ENCODE assay signal across 1 cellular context in the genomic region with DNA sequence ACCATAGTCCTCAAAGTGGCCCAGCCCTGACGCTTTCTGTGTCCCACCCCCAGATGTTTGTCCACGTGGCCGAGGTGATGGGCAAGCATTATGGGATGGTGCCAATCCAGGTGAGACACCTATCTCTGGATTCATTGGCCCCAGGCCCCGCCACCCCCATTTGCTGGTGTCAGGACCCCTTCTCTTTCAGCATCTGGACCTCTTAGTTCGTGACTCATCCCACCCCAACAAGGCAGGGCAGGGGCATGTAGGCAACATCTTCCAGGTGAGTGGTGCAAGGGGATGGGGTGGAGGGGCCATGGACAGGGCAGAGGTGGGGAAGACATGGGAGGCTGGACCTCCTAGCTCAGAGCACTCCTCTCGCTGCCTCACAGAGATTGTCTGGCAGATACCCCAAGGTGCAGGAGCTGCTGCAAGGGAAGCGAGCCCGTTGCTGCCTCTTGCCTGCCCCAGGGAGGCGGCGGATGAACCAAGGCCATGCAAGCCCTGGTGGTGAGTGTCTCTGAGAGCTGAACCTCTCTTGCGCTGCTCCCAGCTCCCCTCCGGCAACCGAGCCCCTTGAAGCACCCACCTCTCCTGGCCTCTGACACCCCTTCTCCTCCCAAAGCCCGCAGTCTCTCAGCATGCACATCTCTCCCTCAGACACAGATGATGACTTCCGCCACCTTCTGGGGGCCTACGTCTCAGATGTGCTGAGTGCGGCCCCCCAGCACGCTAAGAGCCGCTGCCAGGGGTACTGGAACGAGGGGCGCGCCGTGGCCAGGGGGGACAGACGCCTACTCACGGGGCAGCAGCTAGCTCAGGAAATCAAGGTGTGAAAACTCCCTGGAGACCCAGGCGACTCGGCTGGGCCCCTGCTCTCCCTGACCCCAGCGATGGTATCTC.
TF ChIP-seq lines count a peak whose summit lies in the region.

No MANE protein-coding gene starts in this region.

TF ChIP-seq in H1, 55 proteins besides CTCF, POLR2A, EP300 and RAD21:
- no peak for TF ChIP-seq RNF2 (IDR thresholded peaks at IDR 0.05; ENCODE audit: borderline replicate concordance, low read depth, low read length, missing control alignments, poor library complexity, severe bottlenecking)
